1 cellular context compared by ENCODE assay signal in genomic region chr12:89506050-89506449, GRCh38.
TF ChIP-seq lines count a peak whose summit lies in the region.

No MANE protein-coding gene starts in this region.

TF ChIP-seq in IMR-90, 13 proteins besides CTCF, POLR2A, EP300 and RAD21:
- TF ChIP-seq ELK1 (IDR thresholded peaks at IDR 0.05; ENCODE audit: borderline replicate concordance, low read depth, low read length) (no peak), CEBPB (IDR thresholded peaks at IDR 0.05; ENCODE audit: low read depth, low read length) (no peak), CHD1 (IDR thresholded peaks at IDR 0.05; ENCODE audit: low read depth, low read length) (no peak)
TF ChIP-seq in IMR-90: peak in this region for 0.
